Comparison of ENCODE assay signal across 8 cellular contexts in the genomic region with DNA sequence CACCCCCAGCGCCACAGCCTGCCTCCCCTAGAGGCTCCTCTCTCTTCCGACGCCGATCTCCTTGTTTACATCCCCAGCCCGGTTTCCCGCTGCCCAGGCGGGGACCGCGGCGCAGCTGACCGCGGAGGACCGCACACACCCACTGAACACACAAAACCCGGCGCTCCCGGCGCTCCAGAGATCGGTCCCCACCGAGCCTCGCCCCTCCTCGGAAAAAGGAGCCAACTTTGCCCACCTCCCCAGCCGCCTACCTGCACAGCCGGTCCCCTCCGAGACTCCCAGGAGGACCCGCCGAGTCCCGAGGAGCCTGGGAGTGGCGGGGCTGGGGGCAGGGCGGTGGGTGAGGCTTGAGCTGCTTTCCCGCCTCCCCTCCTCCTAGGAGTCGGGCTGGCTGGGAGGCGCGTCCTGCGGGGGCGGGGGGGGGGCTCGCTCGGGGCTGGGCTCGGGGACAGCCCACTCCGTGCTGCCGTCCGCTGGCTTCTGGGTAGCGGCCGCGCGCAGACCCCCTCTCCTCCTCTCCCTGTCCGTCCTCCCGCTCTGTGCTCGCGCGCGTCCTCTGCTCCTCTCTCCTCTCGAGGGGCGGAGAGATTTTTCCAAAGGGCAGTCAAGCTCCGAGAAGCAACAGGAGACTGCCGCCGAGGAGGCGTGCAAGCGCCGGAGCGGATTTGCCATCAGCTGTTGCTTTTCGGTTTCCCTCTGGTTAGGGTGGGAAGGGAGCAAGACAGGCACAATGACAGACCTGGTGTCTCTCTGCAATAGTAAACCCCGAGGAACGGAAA. TPM values are rescaled to one million over a fixed set of nuclear protein-coding genes. Genes with fewer than 3 reads are reported as not detected.
A peak's percentile ranks its signal among the peaks of the same experiment; 100 is the strongest.
DNase-seq lines count a peak whose midpoint lies in the region; ATAC-seq and TF ChIP-seq lines count a peak whose summit lies in the region.

A gene with protein sequence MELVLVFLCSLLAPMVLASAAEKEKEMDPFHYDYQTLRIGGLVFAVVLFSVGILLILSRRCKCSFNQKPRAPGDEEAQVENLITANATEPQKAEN (minus strand): TSS at position 318 of the 779 bp plus-strand sequence. CDS start 33,882 bp downstream, outside the sequence.

- intact Hi-C loops in CD4-positive, alpha-beta T cell (cut with DNase I, micrococcal nuclease), result no loop called here
- intact Hi-C loops in left ventricle myocardium inferior (cut with micrococcal nuclease) (no loop called here), posterior cingulate gyrus (cut with DNase I) (no loop called here)

- H3K27ac ChIP-seq in CD4-positive, alpha-beta T cell (ENCODE audit: low read depth, low read length), result no peak within 1 kb of the TSS
- peak within 1 kb of the TSS; percentile 92 for H3K27ac ChIP-seq in left ventricle myocardium inferior (replicated peaks)

- peaks cover 85% of the 10 kb centered on the region for H3K27me3 Mint-ChIP-seq in CD4-positive, alpha-beta T cell
- H3K27me3 Mint-ChIP-seq in activated naive CD8-positive, alpha-beta T cell, result peaks cover 32% of the 10 kb centered on the region

- H3K27ac Mint-ChIP-seq in CD4-positive, alpha-beta T cell, result no peak within 1 kb of the TSS
- H3K27ac Mint-ChIP-seq in activated naive CD8-positive, alpha-beta T cell, result peak within 1 kb of the TSS; percentile 54

- H3K27me3 ChIP-seq in CD4-positive, alpha-beta T cell (ENCODE audit: control insufficient read depth, insufficient read depth, low read length), result peaks cover 51% of the 10 kb centered on the region
- peaks cover 53% of the 10 kb centered on the region for H3K27me3 ChIP-seq in left ventricle myocardium inferior (ENCODE audit: low read depth)

- peak within 1 kb of the TSS; percentile 87 for H3K4me3 ChIP-seq in left ventricle myocardium inferior

- no peaks in the 10 kb centered on the region for H3K36me3 Mint-ChIP-seq in CD4-positive, alpha-beta T cell (ENCODE audit: low read depth)
- no peaks in the 10 kb centered on the region for H3K36me3 Mint-ChIP-seq in activated naive CD8-positive, alpha-beta T cell

- H3K9me3 ChIP-seq in CD4-positive, alpha-beta T cell (ENCODE audit: control insufficient read depth, low read length), result no peaks in the 10 kb centered on the region
- H3K9me3 ChIP-seq in left ventricle myocardium inferior (replicated peaks), result no peaks in the 10 kb centered on the region

- no peak for TF ChIP-seq CTCF in CD4-positive, alpha-beta T cell (IDR thresholded peaks at IDR 0.05)
- TF ChIP-seq CTCF in left ventricle myocardium inferior (IDR thresholded peaks at IDR 0.05; ENCODE audit: borderline replicate concordance) (no peak), GM10266 (IDR thresholded peaks at IDR 0.05; ENCODE audit: control insufficient read depth, insufficient read depth, low read depth, missing control alignments) (no peak)

- H3K36me3 ChIP-seq in left ventricle myocardium inferior, result no peaks in the 10 kb centered on the region

- POLR2A ChIA-PET in CD4-positive, alpha-beta T cell (lab: Charles Lee), result interaction anchor here (0.6 to 1.5 kb wide), 2 partner anchors 12 to 695 kb away, joined by 4 to 6 read pairs; no protein-coding TSS in a partner anchor

- H3K4me1 ChIP-seq in left ventricle myocardium inferior, result peaks cover 69% of the 10 kb centered on the region

- CTCF ChIA-PET in CD4-positive, alpha-beta T cell (lab: Charles Lee), result interaction anchor here (1.1 to 1.2 kb wide), 3 partner anchors 32 to 70 kb away, joined by 3 read pairs; no protein-coding TSS in a partner anchor

- peak; percentile 31 for ATAC-seq in CD4-positive, alpha-beta T cell (ENCODE audit: poor library complexity)
- no peak for ATAC-seq in HG02588 (IDR thresholded peaks at IDR 0.05; ENCODE audit: unreplicated experiment)

- peak within 1 kb of the TSS; percentile 70 for H3K4me3 Mint-ChIP-seq in CD4-positive, alpha-beta T cell
- H3K4me3 Mint-ChIP-seq in activated naive CD8-positive, alpha-beta T cell, result peak within 1 kb of the TSS; percentile 91

- no peak for DNase-seq in CD4-positive, alpha-beta T cell
- DNase-seq in NCI-H1436 (lab: John Stamatoyannopoulos, UW), result peak; percentile 51
- peak; percentile 73 for DNase-seq in left ventricle myocardium inferior
- peak in 9 of 10 donors; percentile 47 to 94 (median 69) for DNase-seq in posterior cingulate gyrus
- DNase-seq in GM10266 (ENCODE audit: extremely low spot score), result no peak
- DNase-seq in activated CD4-positive, alpha-beta T cell treated with anti-CD3 and anti-CD28 coated beads, Interleukin-2, amount 50 U/mL, for 4 hours, result no peak

- no peaks in the 10 kb centered on the region for H3K9me3 Mint-ChIP-seq in CD4-positive, alpha-beta T cell
- H3K9me3 Mint-ChIP-seq in activated naive CD8-positive, alpha-beta T cell (ENCODE audit: low read depth), result no peaks in the 10 kb centered on the region

- peaks cover 39% of the 10 kb centered on the region for H3K4me1 Mint-ChIP-seq in CD4-positive, alpha-beta T cell (ENCODE audit: low read depth)
- peaks cover 29% of the 10 kb centered on the region for H3K4me1 Mint-ChIP-seq in activated naive CD8-positive, alpha-beta T cell (ENCODE audit: low read depth)

RNA-seq across cellular contexts. Expression of the gene that starts here (rescaled TPM):
- total RNA-seq in CD4-positive, alpha-beta T cell, result not detected
- total RNA-seq in left ventricle myocardium inferior, result 30.2 TPM

Comparison
In these comparisons a context has a peak if more than half of its experiments do, and no peak if none do; other contexts are left out.
1. RNA of the gene that starts here (total RNA-seq): 30.2 TPM in left ventricle myocardium inferior (single experiment); not detected in CD4-positive, alpha-beta T cell; every median in the first group is over 10 times any median in the second.
2. Peak in ATAC-seq in CD4-positive, alpha-beta T cell; RNA of the gene not detected or under 1 TPM.
3. DNase-seq: peak in NCI-H1436 (single experiment), left ventricle myocardium inferior (single experiment) and posterior cingulate gyrus (9 of 10); none in CD4-positive, alpha-beta T cell (0 of 10), GM10266 (single experiment) and activated CD4-positive, alpha-beta T cell treated with anti-CD3 and anti-CD28 coated beads, Interleukin-2, amount 50 U/mL, for 4 hours (0 of 2).